Comparison of ENCODE assay signal across 9 cellular contexts in the genomic region with DNA sequence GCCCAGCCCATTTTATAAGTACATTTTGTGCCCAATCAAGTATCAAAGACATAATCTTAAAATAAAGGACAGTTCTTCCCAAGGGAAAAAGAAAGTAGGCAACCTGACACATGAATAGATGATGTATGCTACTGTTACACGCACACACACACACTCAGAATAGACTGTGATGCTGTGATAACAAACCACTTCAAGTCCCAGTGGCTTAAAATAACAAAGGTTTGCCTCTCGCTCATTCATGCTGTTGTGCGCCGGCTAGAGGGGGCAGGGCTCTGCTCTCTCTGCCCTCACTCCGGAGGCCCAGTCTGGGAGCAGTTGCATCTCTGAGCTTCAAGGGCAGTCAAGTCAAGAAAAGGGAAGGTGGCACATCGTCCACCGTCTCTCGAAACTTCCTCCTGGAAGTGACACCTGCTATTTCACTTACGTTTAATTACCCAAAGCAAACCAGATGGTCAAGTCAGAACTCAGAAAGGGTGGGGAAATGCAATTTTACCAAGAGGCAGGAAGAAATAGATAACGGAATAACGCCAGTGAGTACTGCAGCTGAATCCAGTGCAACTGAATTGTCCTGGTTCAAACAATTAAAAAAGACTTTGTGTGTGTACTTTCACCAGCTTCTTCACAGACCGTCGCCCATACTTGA. TPM values are rescaled to one million over a fixed set of nuclear protein-coding genes. Genes with fewer than 3 reads are reported as not detected.
DNase-seq lines count a peak whose midpoint lies in the region; ATAC-seq and TF ChIP-seq lines count a peak whose summit lies in the region.
"Had no signal": no experiment of that assay in that cellular context is flagged by ENCODE, and none has a peak within 500 bp of the region (broad histone marks: within the 10 kb centered on the region; RNA-seq: fewer than 3 reads in every experiment).

No MANE protein-coding gene starts in this region.

- TF ChIP-seq CTCF in GM10248 (IDR thresholded peaks at IDR 0.05; ENCODE audit: control extremely low read depth, extremely low read depth, low read depth, missing control alignments) (no peak), heart right ventricle (IDR thresholded peaks at IDR 0.05) (no peak)

- H3K27ac Mint-ChIP-seq in stimulated activated naive CD8-positive, alpha-beta T cell treated with anti-CD3 and anti-CD28 coated beads, Interleukin-15, amount 100 ng/mL, for 72 hours: peak overlapping the region; percentile 79 to 93

- peak; percentile 71 for DNase-seq in GM10248 (ENCODE audit: extremely low spot score)
- peak; percentile 68 for DNase-seq in SIG-M5 (lab: John Stamatoyannopoulos, UW)
- peak; percentile 62 to 71 for DNase-seq in heart right ventricle
- no peak for DNase-seq in stimulated activated naive CD8-positive, alpha-beta T cell treated with anti-CD3 and anti-CD28 coated beads, Interleukin-15, amount 100 ng/mL, for 72 hours
- DNase-seq in NCI-H526 treated with DMSO at 0.1 percent for 48 hours (lab: John Stamatoyannopoulos, UW): no peak
- no peak for DNase-seq in amniotic stem cell (lab: John Stamatoyannopoulos, UW)

- no peaks in the 10 kb centered on the region for H3K9me3 Mint-ChIP-seq in stimulated activated naive CD8-positive, alpha-beta T cell treated with anti-CD3 and anti-CD28 coated beads, Interleukin-15, amount 100 ng/mL, for 72 hours

- ATAC-seq in GM21381 (IDR thresholded peaks at IDR 0.05; ENCODE audit: unreplicated experiment): peak; percentile 88
- peak; percentile 83 for ATAC-seq in HG03565 (IDR thresholded peaks at IDR 0.05; ENCODE audit: unreplicated experiment)
- peak; percentile 81 to 93 (median 91) for ATAC-seq in heart right ventricle
- peak; percentile 70 for ATAC-seq in stimulated activated naive CD8-positive, alpha-beta T cell treated with anti-CD3 and anti-CD28 coated beads, Interleukin-15, amount 100 ng/mL, for 72 hours

- H3K4me1 ChIP-seq in heart right ventricle: peaks cover 4 to 45% (median 28%) of the 10 kb centered on the region in 9 donors
- H3K4me1 ChIP-seq: pancreas had no signal

- H3K27ac ChIP-seq in heart right ventricle: peak overlapping the region; percentile 34 to 90 (median 82)
- H3K27ac ChIP-seq: pancreas had no signal

- H3K4me3 ChIP-seq in heart right ventricle: peak overlapping the region in 5 of 10 donors; percentile 5 to 11 (median 6)
- H3K4me3 ChIP-seq: pancreas had no signal

- no peaks in the 10 kb centered on the region for H3K36me3 ChIP-seq in heart right ventricle
- H3K36me3 ChIP-seq: pancreas had no signal

- H3K4me3 Mint-ChIP-seq in stimulated activated naive CD8-positive, alpha-beta T cell treated with anti-CD3 and anti-CD28 coated beads, Interleukin-15, amount 100 ng/mL, for 72 hours: peak overlapping the region; percentile 57 to 69

- CTCF ChIA-PET in GM10248 (lab: Yijun Ruan, JAX): interaction anchor here (0.8 to 9.9 kb wide), 17 partner anchors 10 to 254 kb away, joined by 3 to 148 read pairs (median 7); partner anchors contain the start of gene MARCHF6

- H3K27me3 Mint-ChIP-seq in stimulated activated naive CD8-positive, alpha-beta T cell treated with anti-CD3 and anti-CD28 coated beads, Interleukin-15, amount 100 ng/mL, for 72 hours: peaks cover 19% of the 10 kb centered on the region

- POLR2A ChIA-PET in GM10248 (lab: Yijun Ruan, JAX): interaction anchor here (0.8 to 2.2 kb wide), 10 partner anchors 13 to 357 kb away, joined by 3 to 13 read pairs (median 5); partner anchors contain the start of genes ATPSCKMT and CCT5

- H3K4me1 Mint-ChIP-seq in stimulated activated naive CD8-positive, alpha-beta T cell treated with anti-CD3 and anti-CD28 coated beads, Interleukin-15, amount 100 ng/mL, for 72 hours: peaks cover 24% of the 10 kb centered on the region

- intact Hi-C loops in heart right ventricle (cut with DNase I): loop anchor here in 1 of 10 donors (1.0 kb wide), 1 partner anchor 20 kb away; no protein-coding TSS in a partner anchor

- H3K27me3 ChIP-seq in heart right ventricle: no peaks in the 10 kb centered on the region
- H3K27me3 ChIP-seq: pancreas had no signal

- no peaks in the 10 kb centered on the region for H3K9me3 ChIP-seq in heart right ventricle
- H3K9me3 ChIP-seq: pancreas had no signal

- 16% methylated on average over 13 of the region's 13 CpGs for WGBS in heart right ventricle, 2 donors

RNA-seq across cellular contexts. Expression of gene ANKRD33B, which starts 43.3 kb away (rescaled TPM):
- 10 to 100 TPM in 6 of 10 donors, 1 to 10 TPM in 4; 1.9 to 33.0 (median 19.8) TPM for total RNA-seq in heart right ventricle
- polyA plus RNA-seq in heart right ventricle: 1 to 10 TPM in 1 of 2 donors, under 1 TPM in 1; 0.46 to 1.2 TPM

Comparison
In these comparisons a context has a peak if more than half of its experiments do, and no peak if none do; other contexts are left out.
1. DNase-seq: peak in GM10248 (single experiment), SIG-M5 (single experiment) and heart right ventricle (2 of 2); none in stimulated activated naive CD8-positive, alpha-beta T cell treated with anti-CD3 and anti-CD28 coated beads, Interleukin-15, amount 100 ng/mL, for 72 hours (0 of 2), NCI-H526 treated with DMSO at 0.1 percent for 48 hours (single experiment) and amniotic stem cell (single experiment).
2. Peak in every context shown above with its lines, with median percentiles within 50 percentile points of each other: ATAC-seq.